10 cellular contexts compared by ENCODE assay signal in the genomic region with DNA sequence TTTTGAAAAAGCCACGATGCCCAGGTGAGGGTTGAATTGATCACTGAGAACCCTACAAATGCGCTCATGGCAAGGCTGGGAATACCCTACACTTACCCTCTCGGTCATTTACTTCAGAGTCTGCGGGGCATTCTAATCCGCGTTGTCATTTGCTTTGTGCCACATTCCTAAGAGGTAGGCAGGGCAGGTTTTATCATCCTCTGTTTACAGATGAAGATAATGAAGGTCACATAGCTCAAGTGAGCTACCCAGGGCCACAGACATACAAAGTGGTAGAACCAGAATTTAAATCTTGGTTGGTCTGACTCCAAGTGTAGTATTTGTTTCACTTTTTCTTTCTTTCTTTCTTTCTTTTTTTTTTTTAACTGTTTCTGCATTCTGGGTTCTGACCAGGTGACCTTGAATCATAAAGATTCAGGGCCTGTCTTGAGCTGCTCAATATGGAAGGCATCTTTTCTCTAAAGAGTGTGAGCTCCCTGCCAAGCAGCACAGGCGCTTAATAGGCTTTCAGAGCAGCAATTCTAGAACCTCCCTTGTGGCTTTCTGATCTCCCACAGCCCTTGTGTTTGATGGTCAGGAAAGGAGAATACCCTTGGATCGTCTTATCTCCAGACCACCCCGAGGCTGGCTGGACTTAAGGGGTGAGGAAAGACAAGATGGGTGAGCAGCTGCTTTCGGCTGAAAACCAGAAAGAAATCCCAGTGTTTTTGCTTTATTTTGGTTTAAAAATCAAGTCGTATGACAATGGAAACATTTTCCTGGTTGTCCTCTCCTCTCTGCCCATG. TPM values are rescaled to one million over a fixed set of nuclear protein-coding genes. Genes with fewer than 3 reads are reported as not detected.
A peak's percentile ranks its signal among the peaks of the same experiment; 100 is the strongest.
DNase-seq lines count a peak whose midpoint lies in the region; ATAC-seq and TF ChIP-seq lines count a peak whose summit lies in the region.
"Had no signal": no experiment of that assay in that cellular context is flagged by ENCODE, and none has a peak within 500 bp of the region (broad histone marks: within the 10 kb centered on the region; RNA-seq: fewer than 3 reads in every experiment).

No MANE protein-coding gene starts in this region.

- no peak for TF ChIP-seq CTCF in C4-2B (conservative IDR thresholded peaks at IDR 0.05)
- no peak for TF ChIP-seq CTCF in OCI-LY7 (conservative IDR thresholded peaks at IDR 0.05; ENCODE audit: low read length)
- no peak for TF ChIP-seq CTCF in left lung (IDR thresholded peaks at IDR 0.05)

- ATAC-seq in GM19452 (IDR thresholded peaks at IDR 0.05; ENCODE audit: unreplicated experiment) (peak; percentile 25), left lung (no peak), GM18873 (IDR thresholded peaks at IDR 0.05; ENCODE audit: low FRiP score, unreplicated experiment) (no peak)

- no peaks in the 10 kb centered on the region for H3K79me2 ChIP-seq in OCI-LY7 (ENCODE audit: insufficient read depth, low read depth, low read length)

- no peaks in the 10 kb centered on the region for H3K9me3 ChIP-seq in OCI-LY7 (ENCODE audit: low read length)
- no peaks in the 10 kb centered on the region for H3K9me3 ChIP-seq in left lung

- peak overlapping the region; percentile 65 for H3K4me2 ChIP-seq in OCI-LY7 (ENCODE audit: low read length)

- DNase-seq in OCI-LY7 (ENCODE audit: low spot score) (no peak), left lung (no peak), RPMI8226 (no peak), retina (no peak)
- DNase-seq in central memory CD4-positive, alpha-beta T cell: no peak
- DNase-seq: SHP77 treated with DMSO at 0.1 percent for 48 hours had no signal

- H3K4me3 ChIP-seq in OCI-LY7 (ENCODE audit: low read depth, low read length, poor library complexity, severe bottlenecking) (peak overlapping the region; percentile 62), left lung (peak overlapping the region in 1 of 2 donors; percentile 60)

- BruUV-seq in OCI-LY7 (replicated peaks; lab: Mats Ljungman, UMichigan): no TSS peak

- peaks cover 22% of the 10 kb centered on the region for H3K4me1 ChIP-seq in OCI-LY7 (ENCODE audit: insufficient read depth, low read length, poor library complexity, severe bottlenecking)
- peaks cover 0 to 45% of the 10 kb centered on the region in 2 donors for H3K4me1 ChIP-seq in left lung

- H3K9me2 ChIP-seq in OCI-LY7 (ENCODE audit: insufficient read depth, low read length): no peaks in the 10 kb centered on the region

- intact Hi-C loops in OCI-LY7 (cut with micrococcal nuclease; ENCODE audit: unreplicated experiment): no loop called here
- intact Hi-C loops in left lung (cut with DNase I): no loop called here

- POLR2A ChIA-PET in OCI-LY7 (lab: Charles Lee): no interaction called here

- peak overlapping the region; percentile 73 for H2AFZ ChIP-seq in OCI-LY7 (ENCODE audit: low read length)

- peak overlapping the region; percentile 54 for H3K27ac ChIP-seq in C4-2B
- no peak overlapping the region for H3K27ac ChIP-seq in OCI-LY7 (ENCODE audit: low read depth, low read length, poor library complexity, severe bottlenecking)
- peak overlapping the region; percentile 44 to 88 for H3K27ac ChIP-seq in left lung

- H3K36me3 ChIP-seq in OCI-LY7 (ENCODE audit: insufficient read depth, low read length) (no peaks in the 10 kb centered on the region), left lung (peaks cover 0 to 13% of the 10 kb centered on the region in 2 donors)

- no peaks in the 10 kb centered on the region for H3K27me3 ChIP-seq in left lung

- no peaks in the 10 kb centered on the region for H4K20me1 ChIP-seq in OCI-LY7 (ENCODE audit: insufficient read depth, low read length)

- CTCF ChIA-PET in OCI-LY7 (lab: Charles Lee; ENCODE audit: unreplicated experiment): interaction anchor here (0.8 kb wide), 1 partner anchor 42 kb away, joined by 3 read pairs; no protein-coding TSS in a partner anchor

RNA-seq across cellular contexts. Expression of a gene that starts 0.7 kb away (rescaled TPM):
- total RNA-seq in OCI-LY7 (2014; rRNA removed; shearing (Covaris generic)): 0.98 and 5.3 TPM in 2 replicates
- 1.1 and 1.5 TPM in 2 replicates for total RNA-seq in OCI-LY7 (2022)
- 10 to 100 TPM in 1 of 2 donors, 1 to 10 TPM in 1; 4.3 to 19.6 TPM for total RNA-seq in left lung
- total RNA-seq: Daoy had no signal

RNA-seq across cellular contexts. Expression of a gene that starts 56.8 kb away (rescaled TPM):
- 0.26 TPM in 1 of 2 replicates, not detected in the other for total RNA-seq in OCI-LY7 (2014; rRNA removed; shearing (Covaris generic))
- total RNA-seq in OCI-LY7 (2022) (not detected in 2 replicates), left lung (10 to 100 TPM; 20.2 to 30.9 TPM)

Comparison
In these comparisons a context has a peak if more than half of its experiments do, and no peak if none do; other contexts are left out.
1. RNA of a gene that starts 56.8 kb away (total RNA-seq): 20.2 to 30.9 TPM in left lung; 0.26 TPM in OCI-LY7; every median in the first group is over 10 times any median in the second.